Comparison of ENCODE assay signal across 21 cellular contexts in the genomic region with DNA sequence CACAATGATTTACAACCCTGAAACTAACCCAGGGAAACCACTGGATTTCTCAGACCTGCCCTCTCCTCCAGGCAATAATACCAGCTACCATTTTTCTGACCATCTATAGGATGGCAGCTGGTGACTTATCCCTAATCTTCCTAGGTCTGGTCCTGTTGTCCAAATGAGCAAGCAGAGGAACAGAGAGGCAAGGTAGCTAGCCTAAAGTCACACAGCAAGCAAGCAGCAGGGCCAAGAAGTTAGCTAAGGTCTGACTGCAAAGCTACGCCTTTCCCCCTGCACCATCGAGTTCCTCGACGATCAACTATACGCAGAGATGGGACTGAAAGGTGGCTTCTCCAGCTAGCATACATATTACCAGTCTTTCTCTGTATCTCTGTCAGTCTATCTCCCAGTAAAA. TPM values are rescaled to one million over a fixed set of nuclear protein-coding genes. Genes with fewer than 3 reads are reported as not detected.
DNase-seq lines count a peak whose midpoint lies in the region; ATAC-seq and TF ChIP-seq lines count a peak whose summit lies in the region.
"Had no signal": no experiment of that assay in that cellular context is flagged by ENCODE, and none has a peak within 500 bp of the region (broad histone marks: within the 10 kb centered on the region; RNA-seq: fewer than 3 reads in every experiment).

No MANE protein-coding gene starts in this region.

- H3K27me3 ChIP-seq in CD4-positive, alpha-beta T cell (ENCODE audit: control insufficient read depth, insufficient read depth, low read length): no peaks in the 10 kb centered on the region
- H3K27me3 ChIP-seq in muscle layer of colon (ENCODE audit: control insufficient read depth in 1 of 2, insufficient read depth in 2 of 2, low read length in 2 of 2): no peaks in the 10 kb centered on the region
- H3K27me3 ChIP-seq: neutrophil had no signal

- no peaks in the 10 kb centered on the region for H3K9me3 ChIP-seq in CD4-positive, alpha-beta T cell (ENCODE audit: control insufficient read depth, low read length)
- H3K9me3 ChIP-seq in muscle layer of colon (ENCODE audit: low read length): no peaks in the 10 kb centered on the region
- H3K9me3 ChIP-seq: neutrophil, prostate gland had no signal

- H3K4me3 ChIP-seq in muscle layer of colon (ENCODE audit: low read depth in 1 of 2, low read length in 2 of 2): no peak overlapping the region
- H3K4me3 ChIP-seq: coronary artery, lung, prostate gland had no signal

- no peak overlapping the region for H3K9ac ChIP-seq in muscle layer of colon (ENCODE audit: low read length)
- H3K9ac ChIP-seq: KMS-11 had no signal

- no peaks in the 10 kb centered on the region for H3K36me3 Mint-ChIP-seq in activated CD4-positive, alpha-beta T cell treated with anti-CD3 and anti-CD28 coated beads for 36 hours (ENCODE audit: low read depth)
- peaks cover 9% of the 10 kb centered on the region for H3K36me3 Mint-ChIP-seq in CD4-positive, alpha-beta T cell (ENCODE audit: low read depth)
- no peaks in the 10 kb centered on the region for H3K36me3 Mint-ChIP-seq in activated T-helper 17 cell treated with anti-CD3 and anti-CD28 coated beads, Interleukin-2, amount 50 U/mL, for 72 hours (ENCODE audit: low read depth)

- POLR2A ChIA-PET in activated CD4-positive, alpha-beta T cell treated with anti-CD3 and anti-CD28 coated beads for 36 hours (lab: Charles Lee): no interaction called here
- POLR2A ChIA-PET in CD4-positive, alpha-beta T cell (lab: Charles Lee): interaction anchor here (1.0 to 2.3 kb wide), 4 partner anchors 26 to 90 kb away, joined by 3 to 25 read pairs (median 7); no protein-coding TSS in a partner anchor

- TF ChIP-seq CTCF in CD4-positive, alpha-beta T cell (IDR thresholded peaks at IDR 0.05): no peak

- no peak for DNase-seq in activated CD4-positive, alpha-beta T cell treated with anti-CD3 and anti-CD28 coated beads for 36 hours
- DNase-seq in activated CD4-positive, alpha-beta T cell treated with anti-CD3 and anti-CD28 coated beads for 1 hour: no peak
- no peak for DNase-seq in CD4-positive, alpha-beta T cell
- DNase-seq in GM03348 (ENCODE audit: low spot score) (no peak), dermis blood vessel endothelial cell (no peak)
- DNase-seq: activated gamma-delta T cell treated with Interleukin-2 at 50 U/mL for 16 hours, amygdala, COR-L47, DMS79, NCI-H187, NCI-H526, SHP77, trophoblast cell had no signal

- CTCF ChIA-PET in activated CD4-positive, alpha-beta T cell treated with anti-CD3 and anti-CD28 coated beads for 36 hours (lab: Charles Lee): interaction anchor here (0.8 to 1.7 kb wide), 5 partner anchors 28 to 90 kb away, joined by 3 to 4 read pairs (median 3); no protein-coding TSS in a partner anchor
- CTCF ChIA-PET in CD4-positive, alpha-beta T cell (lab: Charles Lee): no interaction called here

- H3K27ac ChIP-seq in CD4-positive, alpha-beta T cell (ENCODE audit: low read depth, low read length): no peak overlapping the region
- peak overlapping the region; percentile 70 for H3K27ac ChIP-seq in muscle layer of colon (ENCODE audit: low read depth, low read length)
- H3K27ac ChIP-seq: coronary artery, KMS-11, neutrophil, prostate gland had no signal

- no peak overlapping the region for H3K4me3 Mint-ChIP-seq in activated CD4-positive, alpha-beta T cell treated with anti-CD3 and anti-CD28 coated beads for 36 hours
- peak overlapping the region; percentile 65 for H3K4me3 Mint-ChIP-seq in CD4-positive, alpha-beta T cell
- H3K4me3 Mint-ChIP-seq in activated T-helper 17 cell treated with anti-CD3 and anti-CD28 coated beads, Interleukin-2, amount 50 U/mL, for 72 hours: peak overlapping the region; percentile 69

- H3K36me3 ChIP-seq in muscle layer of colon (ENCODE audit: insufficient read depth, low read length): no peaks in the 10 kb centered on the region
- H3K36me3 ChIP-seq: neutrophil, prostate gland had no signal

- peaks cover 45% of the 10 kb centered on the region for H3K4me1 ChIP-seq in muscle layer of colon (ENCODE audit: insufficient read depth, low read length)
- H3K4me1 ChIP-seq: prostate gland had no signal

- peaks cover 54% of the 10 kb centered on the region for H3K4me1 Mint-ChIP-seq in activated CD4-positive, alpha-beta T cell treated with anti-CD3 and anti-CD28 coated beads for 36 hours
- peaks cover 83% of the 10 kb centered on the region for H3K4me1 Mint-ChIP-seq in CD4-positive, alpha-beta T cell (ENCODE audit: low read depth)
- peaks cover 40% of the 10 kb centered on the region for H3K4me1 Mint-ChIP-seq in activated T-helper 17 cell treated with anti-CD3 and anti-CD28 coated beads, Interleukin-2, amount 50 U/mL, for 72 hours

- H3K27ac Mint-ChIP-seq in activated CD4-positive, alpha-beta T cell treated with anti-CD3 and anti-CD28 coated beads for 36 hours: peak overlapping the region; percentile 26
- peak overlapping the region; percentile 90 for H3K27ac Mint-ChIP-seq in CD4-positive, alpha-beta T cell
- peak overlapping the region; percentile 92 for H3K27ac Mint-ChIP-seq in activated T-helper 17 cell treated with anti-CD3 and anti-CD28 coated beads, Interleukin-2, amount 50 U/mL, for 72 hours

- H3K9me3 Mint-ChIP-seq in activated CD4-positive, alpha-beta T cell treated with anti-CD3 and anti-CD28 coated beads for 36 hours (ENCODE audit: low read depth): no peaks in the 10 kb centered on the region
- H3K9me3 Mint-ChIP-seq in CD4-positive, alpha-beta T cell: peaks cover 4% of the 10 kb centered on the region
- peaks cover 6% of the 10 kb centered on the region for H3K9me3 Mint-ChIP-seq in activated T-helper 17 cell treated with anti-CD3 and anti-CD28 coated beads, Interleukin-2, amount 50 U/mL, for 72 hours

- intact Hi-C loops in activated CD4-positive, alpha-beta T cell treated with anti-CD3 and anti-CD28 coated beads for 36 hours (cut with DNase I, micrococcal nuclease): no loop called here
- intact Hi-C loops in CD4-positive, alpha-beta T cell (cut with DNase I, micrococcal nuclease): loop anchor here in 1 of 2 experiments (2.0 kb wide), 1 partner anchor 24 kb away; no protein-coding TSS in a partner anchor

- H3K27me3 Mint-ChIP-seq in activated CD4-positive, alpha-beta T cell treated with anti-CD3 and anti-CD28 coated beads for 36 hours: no peaks in the 10 kb centered on the region
- H3K27me3 Mint-ChIP-seq in CD4-positive, alpha-beta T cell: no peaks in the 10 kb centered on the region
- H3K27me3 Mint-ChIP-seq in activated T-helper 17 cell treated with anti-CD3 and anti-CD28 coated beads, Interleukin-2, amount 50 U/mL, for 72 hours: no peaks in the 10 kb centered on the region

- ATAC-seq in activated CD4-positive, alpha-beta T cell treated with anti-CD3 and anti-CD28 coated beads for 36 hours: no peak
- ATAC-seq in CD4-positive, alpha-beta T cell (ENCODE audit: poor library complexity): no peak
- ATAC-seq in activated T-helper 17 cell treated with anti-CD3 and anti-CD28 coated beads, Interleukin-2, amount 50 U/mL, for 72 hours (replicated peaks): no peak
- no peak for ATAC-seq in GM21723 (IDR thresholded peaks at IDR 0.05; ENCODE audit: unreplicated experiment)

RNA-seq across cellular contexts. Expression of gene ATXN7L1, which starts 25.3 kb away (rescaled TPM):
- 10 to 100 TPM; 11.2 to 16.9 TPM for total RNA-seq in activated CD4-positive, alpha-beta T cell treated with anti-CD3 and anti-CD28 coated beads for 36 hours
- total RNA-seq in CD4-positive, alpha-beta T cell: 10 to 100 TPM; 27.3 to 29.2 TPM
- 10 to 100 TPM; 12.1 to 24.0 TPM for total RNA-seq in activated T-helper 17 cell treated with anti-CD3 and anti-CD28 coated beads, Interleukin-2, amount 50 U/mL, for 72 hours
- total RNA-seq in dermis blood vessel endothelial cell: 5.8 and 8.8 TPM in 2 replicates

Comparison
In these comparisons a context has a peak if more than half of its experiments do, and no peak if none do; other contexts are left out.
1. H3K27ac Mint-ChIP-seq: peak in every context shown above with its lines; median percentile 92 in activated T-helper 17 cell treated with anti-CD3 and anti-CD28 coated beads, Interleukin-2, amount 50 U/mL, for 72 hours; 90 in CD4-positive, alpha-beta T cell; 26 in activated CD4-positive, alpha-beta T cell treated with anti-CD3 and anti-CD28 coated beads for 36 hours.